17 cellular contexts compared by ENCODE assay signal in genomic region chr14:59803052-59803451, GRCh38.
DNase-seq lines count a peak whose midpoint lies in the region; ATAC-seq, FAIRE-seq and TF ChIP-seq lines count a peak whose summit lies in the region.
"Had no signal": no experiment of that assay in that cellular context is flagged by ENCODE, and none has a peak within 500 bp of the region (broad histone marks: within the 10 kb centered on the region; RNA-seq: fewer than 3 reads in every experiment).

No MANE protein-coding gene starts in this region.

- H3K9ac ChIP-seq in endocrine pancreas (ENCODE audit: control insufficient read depth, insufficient read depth, low read length), result no peak overlapping the region

- FAIRE-seq in HTR-8/SVneo (lab: Jason Lieb, UNC) (peak; percentile 78), D721Med (lab: Jason Lieb, UNC) (no peak)
- FAIRE-seq: GM12878 had no signal

- in situ Hi-C loops in gastrocnemius medialis (cut with MboI; ENCODE audit: low sequenced_read_pairs in 4 of 4), result no loop called here

- H3K4me1 ChIP-seq in endocrine pancreas (ENCODE audit: control insufficient read depth, insufficient read depth, low read length) (no peaks in the 10 kb centered on the region), gastrocnemius medialis (no peaks in the 10 kb centered on the region)

- no peaks in the 10 kb centered on the region for H3K36me3 ChIP-seq in endocrine pancreas (ENCODE audit: control insufficient read depth, insufficient read depth, low read length)
- H3K36me3 ChIP-seq in gastrocnemius medialis, result no peaks in the 10 kb centered on the region

- H3K4me3 ChIP-seq in endocrine pancreas (ENCODE audit: control insufficient read depth, insufficient read depth, low read length), result peak overlapping the region; percentile 15
- no peak overlapping the region for H3K4me3 ChIP-seq in gastrocnemius medialis
- H3K4me3 ChIP-seq: GM12878, GM23338 had no signal

- no peaks in the 10 kb centered on the region for H3K9me3 ChIP-seq in endocrine pancreas (ENCODE audit: control insufficient read depth, low read length)
- no peaks in the 10 kb centered on the region for H3K9me3 ChIP-seq in gastrocnemius medialis

- intact Hi-C loops in gastrocnemius medialis (cut with DNase I; ENCODE audit: low total_unique reads), result no loop called here

- no peak for TF ChIP-seq CTCF in D721Med (IDR thresholded peaks at IDR 0.05; ENCODE audit: insufficient read depth, missing control alignments)
- no peak for TF ChIP-seq CTCF in gastrocnemius medialis (IDR thresholded peaks at IDR 0.05 in 4 of 5, conservative IDR thresholded peaks at IDR 0.05 in 1 of 5)

- H3K27me3 ChIP-seq in endocrine pancreas (ENCODE audit: control insufficient read depth, insufficient read depth, low read length) (no peaks in the 10 kb centered on the region), gastrocnemius medialis (no peaks in the 10 kb centered on the region)

- no peak for DNase-seq in HTR-8/SVneo (ENCODE audit: insufficient read length, low spot score)
- peak; percentile 5 for DNase-seq in fibroblast of the conjunctiva (ENCODE audit: low read depth)
- DNase-seq in putamen (ENCODE audit: low spot score), result no peak
- DNase-seq in D721Med (ENCODE audit: insufficient read length, low spot score), result no peak
- DNase-seq in gastrocnemius medialis, result no peak
- DNase-seq: C1 segment of cervical spinal cord; Calu3; CD4-positive, alpha-beta memory T cell; COR-L47; DMS153; DND-41; GDM1; H9 had no signal

- no peak overlapping the region for H3K27ac ChIP-seq in gastrocnemius medialis

- TF ChIP-seq POLR2A in gastrocnemius medialis (IDR thresholded peaks at IDR 0.05), result no peak

- no peak for ATAC-seq in gastrocnemius medialis
- ATAC-seq: GM12878, GM23338, HCT116 had no signal
